In genomic region chr9:130053504-130054427, GRCh38 we compare ENCODE assay signal across 8 cellular contexts. TPM values are rescaled to one million over a fixed set of nuclear protein-coding genes. Genes with fewer than 3 reads are reported as not detected.
DNase-seq lines count a peak whose midpoint lies in the region; ATAC-seq and TF ChIP-seq lines count a peak whose summit lies in the region.

Gene GPR107 (plus strand): TSS chr9:130053906. CDS start chr9:130053933, 27 bp downstream.

- ATAC-seq in DND-41 (ENCODE audit: insufficient read depth, low read depth) (peak; percentile 96), GM21825 (IDR thresholded peaks at IDR 0.05; ENCODE audit: unreplicated experiment) (peak; percentile 80), heart right ventricle (peak; percentile 97 to 99 (median 98)), upper lobe of right lung (peak; percentile 99)

- peak; percentile 71 for DNase-seq in DND-41
- DNase-seq in T-helper 1 cell = peak; percentile 55 to 74 (median 72)
- peak; percentile 67 to 82 (median 76) for DNase-seq in adrenal gland
- peak; percentile 83 for DNase-seq in heart right ventricle
- DNase-seq in posterior vena cava (ENCODE audit: low spot score) = peak; percentile 95
- DNase-seq in upper lobe of right lung = peak; percentile 94

- H3K9me2 ChIP-seq in Loucy (replicated peaks; ENCODE audit: low read depth, low read length) = no peaks in the 10 kb centered on the region

- no peaks in the 10 kb centered on the region for H3K27me3 ChIP-seq in DND-41 (ENCODE audit: insufficient read depth, low read length, poor library complexity)
- H3K27me3 ChIP-seq in Loucy (ENCODE audit: insufficient read depth, low read length, poor library complexity, severe bottlenecking) = no peaks in the 10 kb centered on the region
- no peaks in the 10 kb centered on the region for H3K27me3 ChIP-seq in adrenal gland
- no peaks in the 10 kb centered on the region for H3K27me3 ChIP-seq in heart right ventricle
- no peaks in the 10 kb centered on the region for H3K27me3 ChIP-seq in upper lobe of right lung

- H3K4me1 ChIP-seq in DND-41 (ENCODE audit: insufficient read depth, low read length) = peaks cover 28% of the 10 kb centered on the region
- H3K4me1 ChIP-seq in Loucy (ENCODE audit: insufficient read depth, low read length, poor library complexity, severe bottlenecking) = no peaks in the 10 kb centered on the region
- peaks cover 16 to 29% of the 10 kb centered on the region in 2 donors for H3K4me1 ChIP-seq in adrenal gland (replicated peaks in 1 of 2)
- H3K4me1 ChIP-seq in heart right ventricle = peaks cover 6 to 42% (median 30%) of the 10 kb centered on the region in 9 donors
- peaks cover 29% of the 10 kb centered on the region for H3K4me1 ChIP-seq in upper lobe of right lung

- H3K9me3 ChIP-seq in DND-41 (ENCODE audit: insufficient read depth, low read length, severe bottlenecking) (no peaks in the 10 kb centered on the region), Loucy (ENCODE audit: insufficient read depth, low read depth, low read length) (no peaks in the 10 kb centered on the region), adrenal gland (replicated peaks in 1 of 3) (no peaks in the 10 kb centered on the region), heart right ventricle (no peaks in the 10 kb centered on the region), upper lobe of right lung (no peaks in the 10 kb centered on the region)

- H3K79me2 ChIP-seq in DND-41 (ENCODE audit: insufficient read depth, low read length) = peaks cover 74% of the 10 kb centered on the region
- peaks cover 48% of the 10 kb centered on the region for H3K79me2 ChIP-seq in Loucy (ENCODE audit: insufficient read depth, low read length)

- H3K36me3 ChIP-seq in DND-41 (ENCODE audit: insufficient read depth, low read length) (peaks cover 7% of the 10 kb centered on the region), Loucy (ENCODE audit: insufficient read depth, low read length) (no peaks in the 10 kb centered on the region), adrenal gland (replicated peaks in 1 of 2) (no peaks in the 10 kb centered on the region), heart right ventricle (peaks cover 0 to 16% (median 0%) of the 10 kb centered on the region in 9 donors), upper lobe of right lung (peaks cover 12% of the 10 kb centered on the region)

- H3K27ac ChIP-seq in DND-41 (ENCODE audit: low read length) (peak within 1 kb of the TSS; percentile 91), adrenal gland (peak within 1 kb of the TSS; percentile 45 to 92 (median 81)), heart right ventricle (peak within 1 kb of the TSS; percentile 53 to 99 (median 86)), upper lobe of right lung (peak within 1 kb of the TSS; percentile 97)

- H4K20me1 ChIP-seq in DND-41 (ENCODE audit: insufficient read depth, low read length) (no peaks in the 10 kb centered on the region), Loucy (ENCODE audit: insufficient read depth, low read length, poor library complexity, severe bottlenecking) (no peaks in the 10 kb centered on the region)

- H3K4me2 ChIP-seq in DND-41 (ENCODE audit: insufficient read depth, low read length) = peak within 1 kb of the TSS; percentile 97
- peak within 1 kb of the TSS; percentile 86 for H3K4me2 ChIP-seq in Loucy (ENCODE audit: low read depth, low read length, poor library complexity, severe bottlenecking)

- no peak for TF ChIP-seq CTCF in DND-41 (IDR thresholded peaks at IDR 0.05; ENCODE audit: borderline replicate concordance, extremely low read depth, low read length, poor library complexity, severe bottlenecking)
- no peak for TF ChIP-seq CTCF in Loucy (conservative IDR thresholded peaks at IDR 0.05; ENCODE audit: low read length)
- TF ChIP-seq CTCF in adrenal gland (IDR thresholded peaks at IDR 0.05) = no peak
- no peak for TF ChIP-seq CTCF in heart right ventricle (IDR thresholded peaks at IDR 0.05)
- TF ChIP-seq CTCF in upper lobe of right lung (IDR thresholded peaks at IDR 0.05) = no peak

- TF ChIP-seq POLR2A in adrenal gland (IDR thresholded peaks at IDR 0.05) = peak; percentile 61 to 65

- H3K9ac ChIP-seq in DND-41 (ENCODE audit: low read depth, low read length) (peak within 1 kb of the TSS; percentile 91), Loucy (ENCODE audit: low read depth, low read length, poor library complexity, severe bottlenecking) (peak within 1 kb of the TSS; percentile 90)

- no peaks in the 10 kb centered on the region; the same call in 1 of the 2 replicates for H3F3A ChIP-seq in Loucy (ENCODE audit: low read depth)

- WGBS in adrenal gland, 4 donors = 0 to 1% (median 1%) methylated on average over 15 to 68 of the region's 68 CpGs
- 0 to 1% methylated on average over 64 to 68 of the region's 68 CpGs for WGBS in heart right ventricle, 2 donors

- intact Hi-C loops in adrenal gland (cut with DNase I) (no loop called here), heart right ventricle (cut with DNase I) (loop anchor here in 2 of 10 donors (5.0 to 10.0 kb wide), 2 partner anchors 166 to 169 kb away; no protein-coding TSS in a partner anchor), posterior vena cava (cut with DNase I) (no loop called here), upper lobe of right lung (cut with DNase I) (no loop called here)

- peak within 1 kb of the TSS; percentile 91 to 95 for H3K4me3 ChIP-seq in DND-41 (ENCODE audit: low read depth in 1 of 2, low read length in 2 of 2)
- H3K4me3 ChIP-seq in Loucy (ENCODE audit: low read length, poor library complexity, severe bottlenecking) = peak within 1 kb of the TSS; percentile 96
- H3K4me3 ChIP-seq in adrenal gland = peak within 1 kb of the TSS; percentile 72 to 99 (median 91)
- H3K4me3 ChIP-seq in heart right ventricle = peak within 1 kb of the TSS; percentile 64 to 100 (median 96)
- H3K4me3 ChIP-seq in upper lobe of right lung = peak within 1 kb of the TSS; percentile 98

- H2AFZ ChIP-seq in DND-41 (ENCODE audit: low read depth, low read length) = peak within 1 kb of the TSS; percentile 89
- peak within 1 kb of the TSS; percentile 89 for H2AFZ ChIP-seq in Loucy (ENCODE audit: low read length)

RNA-seq across cellular contexts. Expression of gene GPR107, which starts in this region (rescaled TPM):
- total RNA-seq in adrenal gland = 10 to 100 TPM; 22.5 to 45.9 (median 34.2) TPM
- polyA plus RNA-seq in adrenal gland = 10 to 100 TPM in 2 of 3 donors, 1 to 10 TPM in 1; 8.9 to 34.0 (median 11.9) TPM
- total RNA-seq in heart right ventricle = 10 to 100 TPM; 19.9 to 35.6 (median 24.2) TPM
- 10 to 100 TPM in 1 of 2 donors, 1 to 10 TPM in 1; 6.7 to 12.2 TPM for polyA plus RNA-seq in heart right ventricle
- 10 to 100 TPM; 38.3 to 38.9 TPM for total RNA-seq in posterior vena cava
- total RNA-seq in upper lobe of right lung = 39.3 TPM

Comparison
In these comparisons a context has a peak if more than half of its experiments do, and no peak if none do; other contexts are left out.
1. Peak in every context shown above with its lines: DNase-seq, ATAC-seq, H3K4me3 ChIP-seq and H3K27ac ChIP-seq.